Comparison of ENCODE assay signal across 10 cellular contexts in the genomic region with DNA sequence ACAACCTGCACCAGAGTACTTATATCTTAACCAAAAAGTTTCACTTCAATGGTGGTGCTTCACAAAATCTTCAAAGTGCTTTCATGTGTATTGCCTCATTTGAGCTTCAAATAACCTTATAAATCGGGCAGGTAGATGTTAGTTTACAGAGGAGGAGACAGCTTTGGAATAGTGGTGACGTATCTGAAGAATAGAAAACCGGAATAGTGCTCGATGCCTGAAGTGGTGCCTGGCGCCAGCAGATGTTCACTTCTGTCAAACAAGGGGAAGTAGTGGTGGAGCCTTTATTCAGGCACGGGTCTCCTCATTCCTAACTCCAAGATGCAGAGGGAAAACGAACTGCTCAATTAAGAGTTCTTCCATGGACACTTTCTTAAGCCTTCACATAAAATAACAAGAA.
"Had no signal": no experiment of that assay in that cellular context is flagged by ENCODE, and none has a peak within 500 bp of the region (broad histone marks: within the 10 kb centered on the region; RNA-seq: fewer than 3 reads in every experiment).

No MANE protein-coding gene starts in this region.

- H3K4me3 Mint-ChIP-seq: HFFc6, IgD-negative memory B cell had no signal

- H3K9me3 ChIP-seq: HAP-1 had no signal

- H3K4me1 Mint-ChIP-seq: IgD-negative memory B cell had no signal

- H3K4me3 ChIP-seq: GM23248, HAP-1 had no signal

- H3K9me3 Mint-ChIP-seq: HFFc6 had no signal

- H3K27ac ChIP-seq: GM23248, HL-60 had no signal

- DNase-seq: GM23248, GOT3, H7, HFFc6, KBM-7 had no signal

- H3K36me3 Mint-ChIP-seq: IgD-negative memory B cell had no signal

- H3K27me3 Mint-ChIP-seq: IgD-negative memory B cell had no signal

- H3K27ac Mint-ChIP-seq: HFFc6 had no signal

- H3K4me1 ChIP-seq: HAP-1 had no signal

- ATAC-seq: HCT116, HepG2 had no signal

- FAIRE-seq: HepG2 had no signal
